Comparison of ENCODE assay signal across 24 cellular contexts in the genomic region with DNA sequence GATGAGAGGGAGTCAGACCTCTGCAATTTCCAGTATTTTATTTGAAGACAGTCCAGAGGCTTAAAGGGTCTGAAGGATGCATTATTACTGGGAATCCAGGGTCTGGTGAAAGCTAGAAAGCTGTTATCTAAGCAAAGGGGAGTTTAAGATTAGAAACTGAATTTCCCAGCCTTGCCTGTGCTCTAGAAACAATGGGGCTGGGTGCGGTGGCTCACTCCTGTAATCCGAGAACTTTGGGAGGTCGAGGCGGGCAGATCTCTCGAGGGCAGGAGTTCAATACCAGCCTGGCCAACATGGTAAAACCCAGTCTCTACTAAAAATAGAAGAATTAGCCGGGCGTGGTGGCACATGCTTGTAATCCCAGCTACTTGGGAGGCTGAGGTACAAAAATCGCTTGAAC.
"Had no signal": no experiment of that assay in that cellular context is flagged by ENCODE, and none has a peak within 500 bp of the region (broad histone marks: within the 10 kb centered on the region; RNA-seq: fewer than 3 reads in every experiment).

No MANE protein-coding gene starts in this region.

- H3K27me3 Mint-ChIP-seq: progenitor cell of endocrine pancreas had no signal

- H3K79me2 ChIP-seq: parathyroid adenoma had no signal

- H3K4me1 Mint-ChIP-seq: naive thymus-derived CD8-positive, alpha-beta T cell; stimulated activated effector memory CD8-positive, alpha-beta T cell treated with anti-CD3 and anti-CD28 coated beads, Interleukin-12 subunit alpha, Interleukin-12 subunit beta, amount 100 ng/mL, for 72 hours had no signal

- H2AFZ ChIP-seq: parathyroid adenoma had no signal

- H3K4me1 ChIP-seq: gastrocnemius medialis, lower lobe of right lung, parathyroid adenoma, right lobe of liver, thyroid gland had no signal

- H3K4me3 Mint-ChIP-seq: memory B cell; naive thymus-derived CD8-positive, alpha-beta T cell; stimulated activated effector memory CD8-positive, alpha-beta T cell treated with anti-CD3 and anti-CD28 coated beads, Interleukin-12 subunit alpha, Interleukin-12 subunit beta, amount 100 ng/mL, for 72 hours had no signal

- H3K4me2 ChIP-seq: smooth muscle cell had no signal

- H3K36me3 Mint-ChIP-seq: stimulated activated effector memory CD8-positive, alpha-beta T cell treated with anti-CD3 and anti-CD28 coated beads, Interleukin-12 subunit alpha, Interleukin-12 subunit beta, amount 100 ng/mL, for 72 hours had no signal

- ATAC-seq: esophagus mucosa; left ventricle myocardium superior; lower lobe of right lung; naive thymus-derived CD8-positive, alpha-beta T cell; right lobe of liver; stimulated activated effector memory CD8-positive, alpha-beta T cell treated with anti-CD3 and anti-CD28 coated beads, Interleukin-12 subunit alpha, Interleukin-12 subunit beta, amount 100 ng/mL, for 72 hours had no signal

- H3K27ac ChIP-seq: epithelial cell of prostate, gastrocnemius medialis, lower lobe of right lung, neutrophil, parathyroid adenoma, right lobe of liver, stomach, thyroid gland had no signal

- H3K9me3 ChIP-seq: gastrocnemius medialis, lower lobe of right lung, neutrophil, right lobe of liver, stomach, thyroid gland had no signal

- H3K27ac Mint-ChIP-seq: memory B cell; naive thymus-derived CD8-positive, alpha-beta T cell; progenitor cell of endocrine pancreas; stimulated activated effector memory CD8-positive, alpha-beta T cell treated with anti-CD3 and anti-CD28 coated beads, Interleukin-12 subunit alpha, Interleukin-12 subunit beta, amount 100 ng/mL, for 72 hours had no signal

- H3K27me3 ChIP-seq: dorsolateral prefrontal cortex, gastrocnemius medialis, neutrophil, right lobe of liver, stomach, thyroid gland had no signal

- H3K9me3 Mint-ChIP-seq: memory B cell; stimulated activated effector memory CD8-positive, alpha-beta T cell treated with anti-CD3 and anti-CD28 coated beads, Interleukin-12 subunit alpha, Interleukin-12 subunit beta, amount 100 ng/mL, for 72 hours had no signal

- H3K4me3 ChIP-seq: dorsolateral prefrontal cortex, gastrocnemius medialis, lower lobe of right lung, right lobe of liver, smooth muscle cell, stomach, thyroid gland had no signal

- DNase-seq: dorsolateral prefrontal cortex; effector CD4-positive, alpha-beta T cell; foreskin fibroblast; gastrocnemius medialis; left ventricle myocardium superior; lower lobe of right lung; midbrain; right lobe of liver; stimulated activated CD4-positive, alpha-beta T cell treated with anti-CD3 and anti-CD28 coated beads, Interleukin-12 subunit alpha, Interleukin-12 subunit beta, amount 100 ng/mL, for 4 hours; stimulated activated CD4-positive, alpha-beta T cell treated with anti-CD3 and anti-CD28 coated beads, Interleukin-1b, Interleukin-23, amount 100 ng/mL, for 48 hours; stimulated activated CD4-positive, alpha-beta T cell treated with anti-CD3 and anti-CD28 coated beads, Interleukin-4, amount 100 ng/mL, for 1 hour; stimulated activated naive CD4-positive, alpha-beta T cell treated with Interleukin-2 at 50 U/mL for 16 hours; stomach; thyroid gland; trophoblast cell had no signal

- H3K36me3 ChIP-seq: gastrocnemius medialis, lower lobe of right lung, neutrophil, right lobe of liver, thyroid gland had no signal
